In the genomic region with DNA sequence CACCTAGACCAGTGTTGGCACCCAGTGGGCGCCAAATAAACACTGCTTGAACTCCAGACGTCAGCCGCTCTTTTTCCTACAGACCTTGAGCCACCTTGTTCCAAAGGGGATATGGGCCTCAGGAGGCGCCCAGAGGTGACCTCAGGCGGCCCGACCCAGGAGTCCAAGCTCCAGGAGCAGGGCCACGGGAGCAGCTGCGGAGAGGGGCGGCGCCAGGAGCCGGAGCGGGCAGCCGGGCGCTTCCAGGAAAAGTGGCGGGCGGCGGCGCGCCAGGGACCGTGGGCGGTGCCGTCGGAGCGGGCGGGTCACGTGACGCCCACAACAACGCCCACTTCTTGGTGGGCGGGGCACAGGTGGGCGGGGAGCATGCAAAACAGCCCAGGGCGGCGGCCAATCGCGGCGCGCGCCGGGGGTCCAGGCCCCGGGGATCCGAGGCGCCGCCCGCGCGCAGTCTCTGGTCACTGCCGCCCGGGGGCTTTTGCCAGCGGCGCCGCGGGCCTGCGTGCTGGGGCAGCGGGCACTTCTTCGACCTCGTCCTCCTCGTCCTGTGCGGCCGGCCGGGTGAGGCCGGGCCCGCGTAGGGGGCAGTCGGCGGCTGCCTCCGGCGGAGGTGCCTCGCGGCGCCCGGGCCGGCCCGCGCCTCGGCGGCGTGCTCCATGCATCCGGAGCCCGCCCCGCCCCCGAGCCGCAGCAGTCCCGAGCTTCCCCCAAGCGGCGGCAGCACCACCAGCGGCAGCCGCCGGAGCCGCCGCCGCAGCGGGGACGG, we compare ENCODE assay signal across 1 cellular context.
A peak's percentile ranks its signal among the peaks of the same experiment; 100 is the strongest.
TF ChIP-seq lines count a peak whose summit lies in the region.

Gene ORAI1, plus strand, starts transcription at position 444 of the 766 bp plus-strand sequence.

TF ChIP-seq in K562, 482 proteins besides CTCF, POLR2A, EP300 and RAD21 (continued from another document and continues in another):
- peak; percentile 96 for TF ChIP-seq USF1 (CRISPR knock-in tag; IDR thresholded peaks at IDR 0.05)
- TF ChIP-seq SIN3A (IDR thresholded peaks at IDR 0.05; ENCODE audit: borderline replicate concordance in 2 of 2, control insufficient read depth in 1 of 2, low read depth in 2 of 2, low read length in 2 of 2): peak; percentile 78 to 82; a peak in 2 of 4 replicates
- peak in 1 of 2 experiments; percentile 62; a peak in 1 of 4 replicates for TF ChIP-seq BCLAF1 (IDR thresholded peaks at IDR 0.05; ENCODE audit: borderline replicate concordance in 1 of 2, control insufficient read depth in 1 of 2, low read depth in 2 of 2, low read length in 1 of 2)
- peak; percentile 86 to 87 for TF ChIP-seq NRF1 (conservative IDR thresholded peaks at IDR 0.05 in 1 of 2, IDR thresholded peaks at IDR 0.05 in 1 of 2)
- TF ChIP-seq CCAR2 (IDR thresholded peaks at IDR 0.05; ENCODE audit: low read depth, low read length): no peak
- no peak for TF ChIP-seq ELF1 (tag; IDR thresholded peaks at IDR 0.05)
- TF ChIP-seq, protein P1, sequence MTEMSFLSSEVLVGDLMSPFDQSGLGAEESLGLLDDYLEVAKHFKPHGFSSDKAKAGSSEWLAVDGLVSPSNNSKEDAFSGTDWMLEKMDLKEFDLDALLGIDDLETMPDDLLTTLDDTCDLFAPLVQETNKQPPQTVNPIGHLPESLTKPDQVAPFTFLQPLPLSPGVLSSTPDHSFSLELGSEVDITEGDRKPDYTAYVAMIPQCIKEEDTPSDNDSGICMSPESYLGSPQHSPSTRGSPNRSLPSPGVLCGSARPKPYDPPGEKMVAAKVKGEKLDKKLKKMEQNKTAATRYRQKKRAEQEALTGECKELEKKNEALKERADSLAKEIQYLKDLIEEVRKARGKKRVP (CRISPR knock-in tag; IDR thresholded peaks at IDR 0.05): no peak
- TF ChIP-seq RBFOX2 (IDR thresholded peaks at IDR 0.05; ENCODE audit: low read depth, low read length): peak; percentile 84
- peak; percentile 47; the same call in 1 of the 2 replicates for TF ChIP-seq ESRRA (IDR thresholded peaks at IDR 0.05; ENCODE audit: borderline replicate concordance, low read depth)
- TF ChIP-seq HLTF (IDR thresholded peaks at IDR 0.05): 0 out of 2 replicates have a peak, but pooled peaks have one; percentile 2
- TF ChIP-seq, protein P2, sequence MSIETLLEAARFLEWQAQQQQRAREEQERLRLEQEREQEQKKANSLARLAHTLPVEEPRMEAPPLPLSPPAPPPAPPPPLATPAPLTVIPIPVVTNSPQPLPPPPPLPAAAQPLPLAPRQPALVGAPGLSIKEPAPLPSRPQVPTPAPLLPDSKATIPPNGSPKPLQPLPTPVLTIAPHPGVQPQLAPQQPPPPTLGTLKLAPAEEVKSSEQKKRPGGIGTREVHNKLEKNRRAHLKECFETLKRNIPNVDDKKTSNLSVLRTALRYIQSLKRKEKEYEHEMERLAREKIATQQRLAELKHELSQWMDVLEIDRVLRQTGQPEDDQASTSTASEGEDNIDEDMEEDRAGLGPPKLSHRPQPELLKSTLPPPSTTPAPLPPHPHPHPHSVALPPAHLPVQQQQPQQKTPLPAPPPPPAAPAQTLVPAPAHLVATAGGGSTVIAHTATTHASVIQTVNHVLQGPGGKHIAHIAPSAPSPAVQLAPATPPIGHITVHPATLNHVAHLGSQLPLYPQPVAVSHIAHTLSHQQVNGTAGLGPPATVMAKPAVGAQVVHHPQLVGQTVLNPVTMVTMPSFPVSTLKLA (conservative IDR thresholded peaks at IDR 0.05): peak; percentile 62 to 81; a peak in 3 of 4 replicates
- TF ChIP-seq CREB1 (IDR thresholded peaks at IDR 0.05): no peak; the same call in 1 of the 2 replicates
- TF ChIP-seq CREB1 (CRISPR knock-in tag; IDR thresholded peaks at IDR 0.05): peak; percentile 67; the same call in 1 of the 2 replicates
- TF ChIP-seq ZNF644 (tag; IDR thresholded peaks at IDR 0.05; ENCODE audit: low read depth): 0 out of 2 replicates have a peak, but pooled peaks have one; percentile 10
- TF ChIP-seq LCOR (CRISPR knock-in tag; IDR thresholded peaks at IDR 0.05): peak; percentile 50; the same call in 1 of the 2 replicates
- TF ChIP-seq POLR2AphosphoS5 (IDR thresholded peaks at IDR 0.05; ENCODE audit: control insufficient read depth, insufficient read depth, low read depth, low read length): peak; percentile 59
- TF ChIP-seq PHF21A (IDR thresholded peaks at IDR 0.05; ENCODE audit: borderline replicate concordance, low read depth): no peak
- TF ChIP-seq MCM2 (IDR thresholded peaks at IDR 0.05; ENCODE audit: low read depth): no peak
- TF ChIP-seq RBM25 (IDR thresholded peaks at IDR 0.05; ENCODE audit: low read depth, low read length, severe bottlenecking): peak; percentile 78
- no peak for TF ChIP-seq NR1H2 (CRISPR knock-in tag; IDR thresholded peaks at IDR 0.05)
- no peak for TF ChIP-seq CC2D1A (IDR thresholded peaks at IDR 0.05)
- TF ChIP-seq HSF4 (CRISPR knock-in tag; IDR thresholded peaks at IDR 0.05; ENCODE audit: borderline replicate concordance): no peak
- TF ChIP-seq E2F3 (CRISPR knock-in tag; IDR thresholded peaks at IDR 0.05): peak; percentile 76
- no peak for TF ChIP-seq ZKSCAN3 (CRISPR knock-in tag; IDR thresholded peaks at IDR 0.05)
- peak; percentile 44; the same call in 1 of the 2 replicates for TF ChIP-seq ZBTB17 (CRISPR knock-in tag; IDR thresholded peaks at IDR 0.05)
- no peak for TF ChIP-seq ATF1 (CRISPR knock-in tag; IDR thresholded peaks at IDR 0.05)
- TF ChIP-seq ATF1 (tag; IDR thresholded peaks at IDR 0.05): peak; percentile 54
- TF ChIP-seq SP1 (CRISPR knock-in tag; IDR thresholded peaks at IDR 0.05): peak; percentile 91
- TF ChIP-seq ID3 (CRISPR knock-in tag; IDR thresholded peaks at IDR 0.05): no peak
- TF ChIP-seq ID3 (tag; IDR thresholded peaks at IDR 0.05): no peak
- no peak for TF ChIP-seq HEY1 (CRISPR knock-in tag; IDR thresholded peaks at IDR 0.05; ENCODE audit: borderline replicate concordance)
- 0 out of 2 replicates have a peak, but pooled peaks have one; percentile 48 for TF ChIP-seq ZBED1 (IDR thresholded peaks at IDR 0.05)
- 0 out of 2 replicates have a peak, but pooled peaks have one; percentile 19 for TF ChIP-seq SMAD3 (CRISPR knock-in tag; conservative IDR thresholded peaks at IDR 0.05)
- TF ChIP-seq ZNF586 (CRISPR knock-in tag; conservative IDR thresholded peaks at IDR 0.05): no peak
- TF ChIP-seq RCOR1 (IDR thresholded peaks at IDR 0.05; ENCODE audit: borderline replicate concordance in 1 of 2, low read depth in 2 of 2, low read length in 2 of 2): 0 out of 4 replicates have a peak, but pooled peaks of 1 of the 2 experiments have one; percentile 11
- TF ChIP-seq SRSF1 (IDR thresholded peaks at IDR 0.05; ENCODE audit: low read depth, low read length): no peak
- TF ChIP-seq IRF2 (CRISPR knock-in tag; IDR thresholded peaks at IDR 0.05): no peak
- TF ChIP-seq GATAD2B (IDR thresholded peaks at IDR 0.05; ENCODE audit: borderline replicate concordance): peak; percentile 95
- TF ChIP-seq KDM1A (IDR thresholded peaks at IDR 0.05): no peak
- TF ChIP-seq FOXJ2 (tag; IDR thresholded peaks at IDR 0.05): 0 out of 2 replicates have a peak, but pooled peaks have one; percentile 42
- TF ChIP-seq SMARCA4 (IDR thresholded peaks at IDR 0.05): no peak
- no peak for TF ChIP-seq POLR3A (IDR thresholded peaks at IDR 0.05; ENCODE audit: borderline replicate concordance, extremely low read depth, insufficient read depth, insufficient read length)
- 0 out of 2 replicates have a peak, but pooled peaks have one; percentile 9 for TF ChIP-seq NFIC (IDR thresholded peaks at IDR 0.05)
- TF ChIP-seq FOXP1 (CRISPR knock-in tag; IDR thresholded peaks at IDR 0.05): no peak
- TF ChIP-seq, protein P3, sequence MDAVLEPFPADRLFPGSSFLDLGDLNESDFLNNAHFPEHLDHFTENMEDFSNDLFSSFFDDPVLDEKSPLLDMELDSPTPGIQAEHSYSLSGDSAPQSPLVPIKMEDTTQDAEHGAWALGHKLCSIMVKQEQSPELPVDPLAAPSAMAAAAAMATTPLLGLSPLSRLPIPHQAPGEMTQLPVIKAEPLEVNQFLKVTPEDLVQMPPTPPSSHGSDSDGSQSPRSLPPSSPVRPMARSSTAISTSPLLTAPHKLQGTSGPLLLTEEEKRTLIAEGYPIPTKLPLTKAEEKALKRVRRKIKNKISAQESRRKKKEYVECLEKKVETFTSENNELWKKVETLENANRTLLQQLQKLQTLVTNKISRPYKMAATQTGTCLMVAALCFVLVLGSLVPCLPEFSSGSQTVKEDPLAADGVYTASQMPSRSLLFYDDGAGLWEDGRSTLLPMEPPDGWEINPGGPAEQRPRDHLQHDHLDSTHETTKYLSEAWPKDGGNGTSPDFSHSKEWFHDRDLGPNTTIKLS (IDR thresholded peaks at IDR 0.05; ENCODE audit: borderline replicate concordance, low read depth): peak; percentile 61; the same call in 1 of the 2 replicates
- no peak for TF ChIP-seq FOXM1 (IDR thresholded peaks at IDR 0.05; ENCODE audit: low read depth)
- no peak; the same call in 1 of the 2 replicates for TF ChIP-seq FOXM1 (CRISPR knock-in tag; IDR thresholded peaks at IDR 0.05; ENCODE audit: low read depth)
- TF ChIP-seq ZBTB7A (IDR thresholded peaks at IDR 0.05; ENCODE audit: borderline replicate concordance, control insufficient read depth, low read depth, low read length): peak; percentile 84
- no peak for TF ChIP-seq C11orf30 (IDR thresholded peaks at IDR 0.05; ENCODE audit: low read depth)
- TF ChIP-seq ZNF75A (CRISPR knock-in tag; IDR thresholded peaks at IDR 0.05): no peak
- TF ChIP-seq, protein P4, sequence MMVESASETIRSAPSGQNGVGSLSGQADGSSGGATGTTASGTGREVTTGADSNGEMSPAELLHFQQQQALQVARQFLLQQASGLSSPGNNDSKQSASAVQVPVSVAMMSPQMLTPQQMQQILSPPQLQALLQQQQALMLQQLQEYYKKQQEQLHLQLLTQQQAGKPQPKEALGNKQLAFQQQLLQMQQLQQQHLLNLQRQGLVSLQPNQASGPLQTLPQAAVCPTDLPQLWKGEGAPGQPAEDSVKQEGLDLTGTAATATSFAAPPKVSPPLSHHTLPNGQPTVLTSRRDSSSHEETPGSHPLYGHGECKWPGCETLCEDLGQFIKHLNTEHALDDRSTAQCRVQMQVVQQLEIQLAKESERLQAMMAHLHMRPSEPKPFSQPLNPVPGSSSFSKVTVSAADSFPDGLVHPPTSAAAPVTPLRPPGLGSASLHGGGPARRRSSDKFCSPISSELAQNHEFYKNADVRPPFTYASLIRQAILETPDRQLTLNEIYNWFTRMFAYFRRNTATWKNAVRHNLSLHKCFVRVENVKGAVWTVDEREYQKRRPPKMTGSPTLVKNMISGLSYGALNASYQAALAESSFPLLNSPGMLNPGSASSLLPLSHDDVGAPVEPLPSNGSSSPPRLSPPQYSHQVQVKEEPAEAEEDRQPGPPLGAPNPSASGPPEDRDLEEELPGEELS (CRISPR knock-in tag; IDR thresholded peaks at IDR 0.05; ENCODE audit: borderline replicate concordance): no peak
- TF ChIP-seq SNRNP70 (optimal IDR thresholded peaks at IDR 0.05; ENCODE audit: low read depth, low read length): no peak
- TF ChIP-seq NONO (IDR thresholded peaks at IDR 0.05; ENCODE audit: low read depth in 2 of 2, low read length in 1 of 2): peak; percentile 77 to 92
- TF ChIP-seq MCM3 (IDR thresholded peaks at IDR 0.05): no peak
